In the genomic region with DNA sequence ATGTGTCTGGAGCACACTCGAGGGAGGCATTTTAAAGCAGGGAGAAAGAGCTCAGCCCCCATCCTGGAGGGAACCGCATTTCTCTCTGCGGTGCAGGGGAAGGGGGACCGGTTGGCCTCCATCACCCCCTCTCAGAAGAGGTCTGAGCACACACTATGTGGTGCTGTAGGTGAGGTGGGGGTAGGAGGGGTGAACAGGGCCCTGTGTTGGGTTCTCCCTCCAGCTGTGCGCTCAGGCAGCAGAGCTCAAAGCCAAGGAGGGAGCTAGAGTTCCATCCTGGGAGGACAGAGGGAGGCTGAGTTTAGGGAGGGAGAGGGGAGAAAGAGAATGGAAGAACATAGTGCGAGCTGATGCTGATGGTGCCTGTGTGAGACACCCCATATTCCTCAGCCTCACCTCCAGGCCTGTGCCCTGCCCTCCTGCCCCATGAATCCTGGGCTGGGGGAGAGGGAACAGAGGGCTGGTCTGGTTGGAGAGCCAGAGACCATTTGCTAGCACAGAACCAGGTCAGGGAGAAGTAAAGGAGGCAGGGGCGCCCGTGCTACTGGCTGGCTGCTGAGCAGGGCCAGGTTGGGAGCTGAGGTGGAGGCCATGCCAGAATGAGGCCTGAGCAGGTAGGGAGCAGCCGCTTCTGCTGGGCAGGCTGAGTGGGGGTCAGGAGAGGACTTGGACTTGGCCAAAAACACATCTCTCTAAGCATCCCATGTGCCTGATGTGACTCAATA, we compare ENCODE assay signal across 27 cellular contexts. TPM values are rescaled to one million over a fixed set of nuclear protein-coding genes. Genes with fewer than 3 reads are reported as not detected.
"Had no signal": no experiment of that assay in that cellular context is flagged by ENCODE, and none has a peak within 500 bp of the region (broad histone marks: within the 10 kb centered on the region; RNA-seq: fewer than 3 reads in every experiment).

No MANE protein-coding gene starts in this region.

- H3K27ac Mint-ChIP-seq: activated CD4-positive, alpha-beta T cell treated with anti-CD3 and anti-CD28 coated beads for 36 hours; activated T-helper 1 cell treated with anti-CD3 and anti-CD28 coated beads, Interleukin-12 subunit alpha, Interleukin-12 subunit beta, Interleukin-2, Interleukin-4 antibody, amounts not matched to agents 30 ng/mL and 10 ng/mL and 1 ng/mL, durations not matched to agents 14 hours and 24 hours and 36 hours; stimulated activated effector memory CD8-positive, alpha-beta T cell treated with anti-CD3 and anti-CD28 coated beads, Interleukin-12 subunit alpha, Interleukin-12 subunit beta, amount 100 ng/mL, for 72 hours had no signal

- H3K4me1 Mint-ChIP-seq: activated CD4-positive, alpha-beta T cell treated with anti-CD3 and anti-CD28 coated beads for 36 hours; stimulated activated effector memory CD8-positive, alpha-beta T cell treated with anti-CD3 and anti-CD28 coated beads, Interleukin-12 subunit alpha, Interleukin-12 subunit beta, amount 100 ng/mL, for 72 hours had no signal

- H3K27me3 ChIP-seq: heart right ventricle, left lung had no signal

- H3K9me3 ChIP-seq: esophagus squamous epithelium, heart right ventricle, left lung, lower lobe of right lung, transverse colon had no signal

- H3K79me2 ChIP-seq: parathyroid adenoma had no signal

- H3K27ac ChIP-seq: epithelial cell of prostate, esophagus squamous epithelium, heart right ventricle, left lung, lower lobe of right lung, parathyroid adenoma, SK-N-MC, transverse colon had no signal

- H3K27me3 Mint-ChIP-seq: activated CD4-positive, alpha-beta T cell treated with anti-CD3 and anti-CD28 coated beads for 36 hours had no signal

- DNase-seq: activated CD4-positive, alpha-beta T cell treated with anti-CD3 and anti-CD28 coated beads for 36 hours; activated CD4-positive, alpha-beta T cell treated with anti-CD3 and anti-CD28 coated beads, Interleukin-2, amount 50 U/mL, for 4 hours; activated CD4-positive, CD25-positive, alpha-beta regulatory T cell; activated gamma-delta T cell treated with Interleukin-2 at 50 U/mL for 16 hours; activated T-cell treated with anti-CD3 and anti-CD28 coated beads, Interleukin-2, amount 50 U/mL, for 1 hour; effector CD8-positive, alpha-beta T cell; esophagus squamous epithelium; foreskin melanocyte; heart right ventricle; left lung; lower lobe of right lung; occipital lobe; stimulated activated CD4-positive, alpha-beta T cell treated with anti-CD3 and anti-CD28 coated beads, Interleukin-12 subunit alpha, Interleukin-12 subunit beta, amount 100 ng/mL, for 4 hours; stimulated activated CD4-positive, alpha-beta T cell treated with anti-CD3 and anti-CD28 coated beads, Interleukin-4, amount 100 ng/mL, for 24 hours; transverse colon had no signal

- H3K36me3 ChIP-seq: esophagus squamous epithelium, heart right ventricle, left lung, lower lobe of right lung, transverse colon had no signal

- H3K9ac ChIP-seq: parathyroid adenoma had no signal

- H3K36me3 Mint-ChIP-seq: activated naive CD4-positive, alpha-beta T cell treated with anti-CD3 and anti-CD28 coated beads, Interleukin-2, amount 50 U/mL, for 72 hours; stimulated activated effector memory CD8-positive, alpha-beta T cell treated with anti-CD3 and anti-CD28 coated beads, Interleukin-12 subunit alpha, Interleukin-12 subunit beta, amount 100 ng/mL, for 72 hours had no signal

- H3K9me3 Mint-ChIP-seq: activated naive CD4-positive, alpha-beta T cell treated with anti-CD3 and anti-CD28 coated beads, Interleukin-2, amount 50 U/mL, for 72 hours; activated T-helper 1 cell treated with anti-CD3 and anti-CD28 coated beads, Interleukin-12 subunit alpha, Interleukin-12 subunit beta, Interleukin-2, Interleukin-4 antibody, amounts not matched to agents 30 ng/mL and 10 ng/mL and 1 ng/mL, durations not matched to agents 14 hours and 24 hours and 36 hours; stimulated activated effector memory CD8-positive, alpha-beta T cell treated with anti-CD3 and anti-CD28 coated beads, Interleukin-12 subunit alpha, Interleukin-12 subunit beta, amount 100 ng/mL, for 72 hours had no signal

- H2AFZ ChIP-seq: parathyroid adenoma had no signal

- ATAC-seq: activated CD4-positive, alpha-beta T cell treated with anti-CD3 and anti-CD28 coated beads for 36 hours; activated naive CD4-positive, alpha-beta T cell treated with anti-CD3 and anti-CD28 coated beads, Interleukin-2, amount 50 U/mL, for 72 hours; heart right ventricle; left lung; lower lobe of right lung; right cardiac atrium; stimulated activated effector memory CD8-positive, alpha-beta T cell treated with anti-CD3 and anti-CD28 coated beads, Interleukin-12 subunit alpha, Interleukin-12 subunit beta, amount 100 ng/mL, for 72 hours had no signal

- H3K4me3 ChIP-seq: esophagus squamous epithelium, heart right ventricle, left lung, lower lobe of right lung, SK-N-MC, transverse colon had no signal

- H3K4me1 ChIP-seq: esophagus squamous epithelium, left lung, lower lobe of right lung, parathyroid adenoma, transverse colon had no signal

- H3K4me3 Mint-ChIP-seq: activated CD4-positive, alpha-beta T cell treated with anti-CD3 and anti-CD28 coated beads for 36 hours; activated T-helper 1 cell treated with anti-CD3 and anti-CD28 coated beads, Interleukin-12 subunit alpha, Interleukin-12 subunit beta, Interleukin-2, Interleukin-4 antibody, amounts not matched to agents 30 ng/mL and 10 ng/mL and 1 ng/mL, durations not matched to agents 14 hours and 24 hours and 36 hours; stimulated activated effector memory CD8-positive, alpha-beta T cell treated with anti-CD3 and anti-CD28 coated beads, Interleukin-12 subunit alpha, Interleukin-12 subunit beta, amount 100 ng/mL, for 72 hours had no signal

RNA-seq across cellular contexts. Expression of a gene that starts 43.7 kb away (rescaled TPM):
- total RNA-seq: activated CD4-positive, alpha-beta T cell treated with anti-CD3 and anti-CD28 coated beads for 36 hours; activated naive CD4-positive, alpha-beta T cell treated with anti-CD3 and anti-CD28 coated beads, Interleukin-2, amount 50 U/mL, for 72 hours; activated T-helper 1 cell treated with anti-CD3 and anti-CD28 coated beads, Interleukin-12 subunit alpha, Interleukin-12 subunit beta, Interleukin-2, Interleukin-4 antibody, amounts not matched to agents 30 ng/mL and 10 ng/mL and 1 ng/mL, durations not matched to agents 14 hours and 24 hours and 36 hours; dermis microvascular lymphatic vessel endothelial cell; esophagus squamous epithelium; glomerular endothelial cell; left lung; lower lobe of right lung; mesenteric fat pad; right cardiac atrium; T-helper 1 cell treated with Interleukin-12 subunit alpha and Interleukin-12 subunit beta and Interleukin-4 antibody, amounts not matched to agents 30 ng/mL and 1 ng/mL, for 36 hours; transverse colon had no signal
- polyA plus RNA-seq: neural cell had no signal
